In the genomic region with DNA sequence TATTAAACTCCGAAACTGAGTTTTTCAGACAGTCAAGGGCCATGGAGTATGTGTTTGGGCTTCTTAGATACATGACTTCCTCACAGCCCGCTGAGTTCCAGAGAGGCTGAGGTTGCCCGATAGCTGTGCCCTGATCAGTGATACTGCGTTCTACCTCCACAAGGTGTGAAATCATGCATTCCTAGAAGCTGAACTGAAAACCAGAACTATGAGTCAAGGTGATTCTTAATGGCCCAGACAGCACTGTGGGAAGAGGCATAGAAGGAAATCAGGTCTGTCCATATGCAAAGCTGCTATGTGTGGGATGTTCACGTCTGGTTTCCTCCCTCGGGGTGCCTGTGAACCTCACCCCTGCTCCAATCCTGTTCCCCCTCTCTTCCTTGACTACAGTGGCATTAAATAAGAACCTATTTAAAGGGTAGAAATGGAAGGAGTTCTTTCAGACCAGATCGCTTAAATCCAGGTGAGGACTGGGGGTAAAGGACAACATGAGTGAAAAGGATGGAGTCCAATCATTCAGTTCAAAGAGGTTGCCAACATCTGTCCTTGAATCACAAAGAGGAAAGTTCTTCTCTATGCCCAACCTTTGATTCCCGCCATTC, we compare ENCODE assay signal across 7 cellular contexts.
DNase-seq lines count a peak whose midpoint lies in the region; ATAC-seq lines count a peak whose summit lies in the region.

No MANE protein-coding gene starts in this region.

- H3K36me3 Mint-ChIP-seq in activated T-cell treated with anti-CD3 and anti-CD28 coated beads, Interleukin-2, amount 50 U/mL, for 24 hours (ENCODE audit: low read depth), result no peaks in the 10 kb centered on the region

- peak overlapping the region; percentile 3 for H3K4me3 Mint-ChIP-seq in activated T-cell treated with anti-CD3 and anti-CD28 coated beads, Interleukin-2, amount 50 U/mL, for 24 hours

- ATAC-seq in GM19397 (IDR thresholded peaks at IDR 0.05; ENCODE audit: unreplicated experiment) (peak; percentile 66), HG03108 (IDR thresholded peaks at IDR 0.05; ENCODE audit: unreplicated experiment) (peak; percentile 61)

- peak; percentile 49 for DNase-seq in activated T-cell treated with anti-CD3 and anti-CD28 coated beads, Interleukin-2, amount 50 U/mL, for 24 hours
- peak; percentile 8 to 14 for DNase-seq in stimulated activated CD4-positive, alpha-beta T cell treated with anti-CD3 and anti-CD28 coated beads, Interleukin-1b, Interleukin-23, amount 100 ng/mL, for 4 hours (ENCODE audit: low read depth in 2 of 2)
- DNase-seq in amygdala (lab: John Stamatoyannopoulos, UW) (no peak), NCI-H1417 (lab: John Stamatoyannopoulos, UW) (no peak), NCI-H2081 (lab: John Stamatoyannopoulos, UW) (no peak)

- H3K27ac Mint-ChIP-seq in activated T-cell treated with anti-CD3 and anti-CD28 coated beads, Interleukin-2, amount 50 U/mL, for 24 hours, result peak overlapping the region; percentile 85

- H3K4me1 Mint-ChIP-seq in activated T-cell treated with anti-CD3 and anti-CD28 coated beads, Interleukin-2, amount 50 U/mL, for 24 hours (ENCODE audit: low read depth), result peaks cover 47% of the 10 kb centered on the region

- H3K9me3 Mint-ChIP-seq in activated T-cell treated with anti-CD3 and anti-CD28 coated beads, Interleukin-2, amount 50 U/mL, for 24 hours, result no peaks in the 10 kb centered on the region

- no peaks in the 10 kb centered on the region for H3K27me3 Mint-ChIP-seq in activated T-cell treated with anti-CD3 and anti-CD28 coated beads, Interleukin-2, amount 50 U/mL, for 24 hours

Comparison
In these comparisons a context has a peak if more than half of its experiments do, and no peak if none do; other contexts are left out.
1. DNase-seq: peak in activated T-cell treated with anti-CD3 and anti-CD28 coated beads, Interleukin-2, amount 50 U/mL, for 24 hours (single experiment) and stimulated activated CD4-positive, alpha-beta T cell treated with anti-CD3 and anti-CD28 coated beads, Interleukin-1b, Interleukin-23, amount 100 ng/mL, for 4 hours (2 of 2); none in amygdala (0 of 56), NCI-H1417 (0 of 3) and NCI-H2081 (0 of 2).